9 cellular contexts compared by ENCODE assay signal in the genomic region with DNA sequence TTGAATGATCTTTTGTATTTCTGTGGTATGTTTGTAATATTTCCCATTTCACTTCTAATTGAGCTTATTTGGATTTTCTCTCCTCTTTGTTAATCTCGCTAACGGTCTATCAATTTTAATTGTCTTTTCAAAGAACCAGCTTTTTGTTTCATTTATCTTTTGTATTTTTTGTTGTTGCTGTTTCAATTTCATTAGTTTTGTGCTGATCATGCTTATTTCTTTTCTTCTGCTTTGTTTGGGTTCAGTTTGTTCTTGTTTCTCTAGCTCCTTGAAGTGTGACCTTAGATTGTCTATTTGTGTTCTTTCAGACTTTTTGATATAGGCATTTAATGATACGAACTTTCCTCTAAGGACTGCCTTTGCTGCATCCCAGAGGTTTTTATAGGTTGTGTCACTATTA. TPM values are rescaled to one million over a fixed set of nuclear protein-coding genes. Genes with fewer than 3 reads are reported as not detected.
"Had no signal": no experiment of that assay in that cellular context is flagged by ENCODE, and none has a peak within 500 bp of the region (broad histone marks: within the 10 kb centered on the region; RNA-seq: fewer than 3 reads in every experiment).

No MANE protein-coding gene starts in this region.

- H3K4me3 ChIP-seq: GM23338 had no signal

- H2AFZ ChIP-seq: GM23338 had no signal

- FAIRE-seq: H1, H54, HTR-8/SVneo had no signal

- H3K4me2 ChIP-seq: GM23338, KMS-11 had no signal

- H3K9ac ChIP-seq: KMS-11 had no signal

- DNase-seq: H9, HCEC 1CT, KBM-7 had no signal

- H3K27ac ChIP-seq: KMS-11 had no signal

- ATAC-seq: GM23338 had no signal

RNA-seq across cellular contexts. Expression of a gene that starts 28.4 kb away (rescaled TPM):
- total RNA-seq: HT-29 had no signal
